Comparison of ENCODE assay signal across 8 cellular contexts in genomic region chr17:44220211-44221071, GRCh38. TPM values are rescaled to one million over a fixed set of nuclear protein-coding genes. Genes with fewer than 3 reads are reported as not detected.
DNase-seq lines count a peak whose midpoint lies in the region; ATAC-seq, FAIRE-seq and TF ChIP-seq lines count a peak whose summit lies in the region.

No MANE protein-coding gene starts in this region.

- peak; percentile 68 for DNase-seq in NCI-H146 (lab: John Stamatoyannopoulos, UW)
- DNase-seq in NCI-H146 treated with DMSO at 0.1 percent for 48 hours (lab: John Stamatoyannopoulos, UW; ENCODE audit: unreplicated experiment): no peak
- DNase-seq in LoVo (ENCODE audit: low spot score): peak; percentile 29
- DNase-seq in coronary artery (ENCODE audit: low spot score): no peak
- no peak for DNase-seq in HepG2 (ENCODE audit: low spot score)
- DNase-seq in stimulated activated CD8-positive, alpha-beta memory T cell treated with anti-CD3 and anti-CD28 coated beads, Interleukin-4, amount 100 ng/mL, for 48 hours: peak; percentile 63

- H3K9ac ChIP-seq in HepG2 (ENCODE audit: insufficient read depth, low read depth, low read length): peak overlapping the region; percentile 90

- no peaks in the 10 kb centered on the region; the same call in 1 of the 2 replicates for H4K20me1 ChIP-seq in HepG2 (ENCODE audit: insufficient read depth, low read length)

- WGBS in HepG2 (ENCODE audit: low lambda C conversion rate): under 1% methylated on average over 61 of the region's 109 CpGs

- H3K4me3 ChIP-seq in coronary artery (peak overlapping the region; percentile 89), HepG2 (replicated peaks in 1 of 3; ENCODE audit: insufficient read depth in 1 of 3, low read depth in 2 of 3, low read length in 3 of 3) (peak overlapping the region; percentile 88 to 99 (median 98))

- TF ChIP-seq CTCF in coronary artery (IDR thresholded peaks at IDR 0.05): no peak
- TF ChIP-seq CTCF in HepG2 (CRISPR knock-in tag; IDR thresholded peaks at IDR 0.05): no peak; the same call in 1 of the 2 replicates

- peak; percentile 29 to 33 for ATAC-seq in activated CD4-positive, CD25-positive, alpha-beta regulatory T cell treated with anti-CD3 and anti-CD28 coated beads, Interleukin-2, amount 50 U/mL, for 24 hours
- ATAC-seq in HepG2 (peak; percentile 12), GM21528 (IDR thresholded peaks at IDR 0.05; ENCODE audit: low FRiP score, unreplicated experiment) (no peak)

- no peak for TF ChIP-seq EP300 in HepG2 (IDR thresholded peaks at IDR 0.05; ENCODE audit: low read depth in 2 of 2, low read length in 2 of 2)
- no peak for TF ChIP-seq EP300 in HepG2 (CRISPR knock-in tag; IDR thresholded peaks at IDR 0.05; ENCODE audit: borderline replicate concordance)

- peak in 1 of 2 experiments; percentile 4; a peak in 3 of 4 replicates for TF ChIP-seq POLR2A in HepG2 (IDR thresholded peaks at IDR 0.05; ENCODE audit: insufficient read depth in 1 of 2, low read depth in 2 of 2, low read length in 2 of 2)

- no peaks in the 10 kb centered on the region for H3K9me3 ChIP-seq in HepG2 (ENCODE audit: low read length)

- H3K79me2 ChIP-seq in HepG2 (ENCODE audit: insufficient read depth, low read length): peaks cover 28% of the 10 kb centered on the region

- in situ Hi-C loops in HepG2 (cut with HindIII; ENCODE audit: extremely low pct_ligation_motif_present, low pct_unique_long_range_greater_than_20kb): loop anchor here (5.0 kb wide), 1 partner anchor 107 kb away; no protein-coding TSS in a partner anchor

- TSS peak; percentile 49 for BruUV-seq in HepG2 (replicated peaks; lab: Mats Ljungman, UMichigan)

- peaks cover 12 to 16% of the 10 kb centered on the region in 2 experiments for H3K36me3 ChIP-seq in HepG2 (replicated peaks in 1 of 2; ENCODE audit: control insufficient read depth in 1 of 2, insufficient read depth in 2 of 2, low read length in 2 of 2)

- intact Hi-C loops in HepG2 (cut with micrococcal nuclease; ENCODE audit: unreplicated experiment): no loop called here

- peak; percentile 44 for TF ChIP-seq RAD21 in HepG2 (CRISPR knock-in tag; IDR thresholded peaks at IDR 0.05)

- no peak overlapping the region for H2AFZ ChIP-seq in HepG2 (ENCODE audit: low read length)

- H3K27ac ChIP-seq in coronary artery (peak overlapping the region; percentile 98), HepG2 (ENCODE audit: extremely low read length, insufficient read depth, low read length) (peak overlapping the region; percentile 89)

- POLR2A ChIA-PET in HepG2 (lab: Yijun Ruan, JAX): interaction anchor here (0.7 to 3.9 kb wide), 19 partner anchors 14 to 283 kb away, joined by 3 to 25 read pairs (median 4); partner anchors contain the start of genes ATXN7L3, FAM171A2, G6PC3 and GPATCH8

- H3K4me1 ChIP-seq in HepG2 (ENCODE audit: insufficient read depth, low read length): peaks cover 34% of the 10 kb centered on the region

- FAIRE-seq in HepG2 (lab: Jason Lieb, UNC): no peak

- H3K4me2 ChIP-seq in HepG2 (ENCODE audit: low read depth, low read length): peak overlapping the region; percentile 95

- H3K27me3 ChIP-seq in HepG2 (ENCODE audit: control insufficient read depth in 1 of 2, insufficient read depth in 2 of 2, low read length in 2 of 2): no peaks in the 10 kb centered on the region; a peak in 1 of 5 replicates

- CTCF ChIA-PET in HepG2 (lab: Yijun Ruan, JAX; ENCODE audit: low intra/inter-chr PET ratio, low total read pairs): no interaction called here

RNA-seq across cellular contexts. Expression of gene UBTF, which starts 1.0 kb away (rescaled TPM):
- total RNA-seq in HepG2 (2016; rRNA removed; fragmentation: Illumina TruSeq; extraction: Trizol): 52.1 and 60.9 TPM in 2 replicates
- total RNA-seq in HepG2 (2016; cell fraction: cytosol; rRNA removed; fragmentation: Illumina TruSeq; extraction: Trizol; ENCODE audit: low read depth): 13.2 and 14.5 TPM in 2 replicates
- 46.2 and 61.5 TPM in 2 replicates for total RNA-seq in HepG2 (2016; cell fraction: insoluble cytoplasmic fraction; rRNA removed; fragmentation: Illumina TruSeq; extraction: Trizol)
- total RNA-seq in HepG2 (2016; cell fraction: membrane; rRNA removed; fragmentation: Illumina TruSeq; extraction: Trizol): 33.7 and 33.9 TPM in 2 replicates
- total RNA-seq in HepG2 (2016; cell fraction: nucleus; rRNA removed; fragmentation: Illumina TruSeq; extraction: Trizol): 43.5 and 47.5 TPM in 2 replicates
- 15.2 and 16.1 TPM in 2 replicates for polyA plus RNA-seq in HepG2 (2011; rRNA removed)
- polyA plus RNA-seq in HepG2 (2011; cell fraction: cytosol; rRNA removed): 9.1 and 10.0 TPM in 2 replicates
- polyA plus RNA-seq in HepG2 (2011; cell fraction: nucleus; rRNA removed): 35.4 and 41.3 TPM in 2 replicates
- polyA plus RNA-seq in HepG2 (2012): 27.8 and 33.4 TPM in 2 replicates
- 8.6 and 8.7 TPM in 2 replicates for polyA plus RNA-seq in HepG2 (2016; cell fraction: cytosol; fragmentation: Illumina TruSeq; extraction: Trizol; ENCODE audit: low read depth)
- 57.4 and 68.3 TPM in 2 replicates for polyA plus RNA-seq in HepG2 (2016; cell fraction: insoluble cytoplasmic fraction; fragmentation: Illumina TruSeq; extraction: Trizol; ENCODE audit: low read depth)
- 21.7 and 23.2 TPM in 2 replicates for polyA plus RNA-seq in HepG2 (2016; cell fraction: membrane; fragmentation: Illumina TruSeq; extraction: Trizol; ENCODE audit: low read depth)
- 93.7 and 94.2 TPM in 2 replicates for polyA plus RNA-seq in HepG2 (2016; cell fraction: nucleus; fragmentation: Illumina TruSeq; extraction: Trizol; ENCODE audit: insufficient read depth, low read depth)
- polyA minus RNA-seq in HepG2 (2011; rRNA and poly(A)+ RNA removed; ENCODE audit: low replicate concordance): 11.5 and 30.7 TPM in 2 replicates
- polyA minus RNA-seq in HepG2 (2011; cell fraction: cytosol; rRNA and poly(A)+ RNA removed): 8.2 and 9.9 TPM in 2 replicates
- 29.7 and 33.2 TPM in 2 replicates for polyA minus RNA-seq in HepG2 (2011; cell fraction: nucleus; rRNA and poly(A)+ RNA removed)

RNA-seq across cellular contexts. Expression of gene ATXN7L3, which starts 20.8 kb away (rescaled TPM):
- total RNA-seq in HepG2 (2016; rRNA removed; fragmentation: Illumina TruSeq; extraction: Trizol): 45.7 and 59.1 TPM in 2 replicates
- 12.2 and 14.1 TPM in 2 replicates for total RNA-seq in HepG2 (2016; cell fraction: cytosol; rRNA removed; fragmentation: Illumina TruSeq; extraction: Trizol; ENCODE audit: low read depth)
- total RNA-seq in HepG2 (2016; cell fraction: insoluble cytoplasmic fraction; rRNA removed; fragmentation: Illumina TruSeq; extraction: Trizol): 42.7 and 60.0 TPM in 2 replicates
- 45.9 and 46.8 TPM in 2 replicates for total RNA-seq in HepG2 (2016; cell fraction: membrane; rRNA removed; fragmentation: Illumina TruSeq; extraction: Trizol)
- total RNA-seq in HepG2 (2016; cell fraction: nucleus; rRNA removed; fragmentation: Illumina TruSeq; extraction: Trizol): 42.7 and 44.6 TPM in 2 replicates
- polyA plus RNA-seq in HepG2 (2011; rRNA removed): 44.5 and 49.3 TPM in 2 replicates
- 39.5 and 41.0 TPM in 2 replicates for polyA plus RNA-seq in HepG2 (2011; cell fraction: cytosol; rRNA removed)
- 121 and 131 TPM in 2 replicates for polyA plus RNA-seq in HepG2 (2011; cell fraction: nucleus; rRNA removed)
- polyA plus RNA-seq in HepG2 (2012): 37.8 and 38.4 TPM in 2 replicates
- 7.6 and 9.2 TPM in 2 replicates for polyA plus RNA-seq in HepG2 (2016; cell fraction: cytosol; fragmentation: Illumina TruSeq; extraction: Trizol; ENCODE audit: low read depth)
- 50.4 and 54.3 TPM in 2 replicates for polyA plus RNA-seq in HepG2 (2016; cell fraction: insoluble cytoplasmic fraction; fragmentation: Illumina TruSeq; extraction: Trizol; ENCODE audit: low read depth)
- polyA plus RNA-seq in HepG2 (2016; cell fraction: membrane; fragmentation: Illumina TruSeq; extraction: Trizol; ENCODE audit: low read depth): 32.8 and 36.7 TPM in 2 replicates
- 81.5 and 96.7 TPM in 2 replicates for polyA plus RNA-seq in HepG2 (2016; cell fraction: nucleus; fragmentation: Illumina TruSeq; extraction: Trizol; ENCODE audit: insufficient read depth, low read depth)
- 65.3 and 85.1 TPM in 2 replicates for polyA minus RNA-seq in HepG2 (2011; rRNA and poly(A)+ RNA removed; ENCODE audit: low replicate concordance)
- polyA minus RNA-seq in HepG2 (2011; cell fraction: cytosol; rRNA and poly(A)+ RNA removed): 25.4 and 26.4 TPM in 2 replicates
- 47.9 and 72.6 TPM in 2 replicates for polyA minus RNA-seq in HepG2 (2011; cell fraction: nucleus; rRNA and poly(A)+ RNA removed)

RNA-seq across cellular contexts. Expression of gene TMUB2, which starts 33.7 kb away (rescaled TPM):
- 18.7 and 26.9 TPM in 2 replicates for total RNA-seq in HepG2 (2016; rRNA removed; fragmentation: Illumina TruSeq; extraction: Trizol)
- 9.7 and 10.5 TPM in 2 replicates for total RNA-seq in HepG2 (2016; cell fraction: cytosol; rRNA removed; fragmentation: Illumina TruSeq; extraction: Trizol; ENCODE audit: low read depth)
- 17.2 and 28.2 TPM in 2 replicates for total RNA-seq in HepG2 (2016; cell fraction: insoluble cytoplasmic fraction; rRNA removed; fragmentation: Illumina TruSeq; extraction: Trizol)
- total RNA-seq in HepG2 (2016; cell fraction: membrane; rRNA removed; fragmentation: Illumina TruSeq; extraction: Trizol): 18.3 and 23.2 TPM in 2 replicates
- 23.0 and 27.8 TPM in 2 replicates for total RNA-seq in HepG2 (2016; cell fraction: nucleus; rRNA removed; fragmentation: Illumina TruSeq; extraction: Trizol)
- polyA plus RNA-seq in HepG2 (2011; rRNA removed): 50.8 and 55.5 TPM in 2 replicates
- 41.4 and 47.9 TPM in 2 replicates for polyA plus RNA-seq in HepG2 (2011; cell fraction: cytosol; rRNA removed)
- polyA plus RNA-seq in HepG2 (2011; cell fraction: nucleus; rRNA removed): 102 and 118 TPM in 2 replicates
- polyA plus RNA-seq in HepG2 (2012): 22.8 and 25.7 TPM in 2 replicates
- polyA plus RNA-seq in HepG2 (2016; cell fraction: cytosol; fragmentation: Illumina TruSeq; extraction: Trizol; ENCODE audit: low read depth): 8.4 and 10.1 TPM in 2 replicates
- polyA plus RNA-seq in HepG2 (2016; cell fraction: insoluble cytoplasmic fraction; fragmentation: Illumina TruSeq; extraction: Trizol; ENCODE audit: low read depth): 19.7 and 21.2 TPM in 2 replicates
- polyA plus RNA-seq in HepG2 (2016; cell fraction: membrane; fragmentation: Illumina TruSeq; extraction: Trizol; ENCODE audit: low read depth): 18.3 and 18.4 TPM in 2 replicates
- 62.7 and 64.3 TPM in 2 replicates for polyA plus RNA-seq in HepG2 (2016; cell fraction: nucleus; fragmentation: Illumina TruSeq; extraction: Trizol; ENCODE audit: insufficient read depth, low read depth)
- polyA minus RNA-seq in HepG2 (2011; rRNA and poly(A)+ RNA removed; ENCODE audit: low replicate concordance): 28.1 and 44.6 TPM in 2 replicates
- polyA minus RNA-seq in HepG2 (2011; cell fraction: cytosol; rRNA and poly(A)+ RNA removed): 13.8 and 15.3 TPM in 2 replicates
- 21.1 and 21.4 TPM in 2 replicates for polyA minus RNA-seq in HepG2 (2011; cell fraction: nucleus; rRNA and poly(A)+ RNA removed)

RNA-seq across cellular contexts. Expression of gene SLC4A1, which starts 47.5 kb away (rescaled TPM):
- total RNA-seq in HepG2 (2016; rRNA removed; fragmentation: Illumina TruSeq; extraction: Trizol): not detected in 2 replicates
- not detected in 2 replicates for total RNA-seq in HepG2 (2016; cell fraction: cytosol; rRNA removed; fragmentation: Illumina TruSeq; extraction: Trizol; ENCODE audit: low read depth)
- total RNA-seq in HepG2 (2016; cell fraction: insoluble cytoplasmic fraction; rRNA removed; fragmentation: Illumina TruSeq; extraction: Trizol): not detected in 2 replicates
- not detected in 2 replicates for total RNA-seq in HepG2 (2016; cell fraction: membrane; rRNA removed; fragmentation: Illumina TruSeq; extraction: Trizol)
- total RNA-seq in HepG2 (2016; cell fraction: nucleus; rRNA removed; fragmentation: Illumina TruSeq; extraction: Trizol): not detected in 2 replicates
- polyA plus RNA-seq in HepG2 (2011; rRNA removed): 0.01 TPM in 1 of 2 replicates, not detected in the other
- polyA plus RNA-seq in HepG2 (2011; cell fraction: cytosol; rRNA removed): not detected in 2 replicates
- polyA plus RNA-seq in HepG2 (2011; cell fraction: nucleus; rRNA removed): 0.03 TPM in 1 of 2 replicates, not detected in the other
- not detected in 2 replicates for polyA plus RNA-seq in HepG2 (2012)
- polyA plus RNA-seq in HepG2 (2016; cell fraction: cytosol; fragmentation: Illumina TruSeq; extraction: Trizol; ENCODE audit: low read depth): not detected in 2 replicates
- polyA plus RNA-seq in HepG2 (2016; cell fraction: insoluble cytoplasmic fraction; fragmentation: Illumina TruSeq; extraction: Trizol; ENCODE audit: low read depth): not detected in 2 replicates
- polyA plus RNA-seq in HepG2 (2016; cell fraction: membrane; fragmentation: Illumina TruSeq; extraction: Trizol; ENCODE audit: low read depth): not detected in 2 replicates
- polyA plus RNA-seq in HepG2 (2016; cell fraction: nucleus; fragmentation: Illumina TruSeq; extraction: Trizol; ENCODE audit: insufficient read depth, low read depth): not detected in 2 replicates
- polyA minus RNA-seq in HepG2 (2011; rRNA and poly(A)+ RNA removed; ENCODE audit: low replicate concordance): not detected in 2 replicates
- not detected in 2 replicates for polyA minus RNA-seq in HepG2 (2011; cell fraction: cytosol; rRNA and poly(A)+ RNA removed)
- polyA minus RNA-seq in HepG2 (2011; cell fraction: nucleus; rRNA and poly(A)+ RNA removed): not detected in 2 replicates

RNA-seq across cellular contexts. Expression of gene ASB16, which starts 49.9 kb away (rescaled TPM):
- total RNA-seq in HepG2 (2016; rRNA removed; fragmentation: Illumina TruSeq; extraction: Trizol): 0.07 TPM in 1 of 2 replicates, not detected in the other
- total RNA-seq in HepG2 (2016; cell fraction: cytosol; rRNA removed; fragmentation: Illumina TruSeq; extraction: Trizol; ENCODE audit: low read depth): not detected in 2 replicates
- not detected in 2 replicates for total RNA-seq in HepG2 (2016; cell fraction: insoluble cytoplasmic fraction; rRNA removed; fragmentation: Illumina TruSeq; extraction: Trizol)
- not detected in 2 replicates for total RNA-seq in HepG2 (2016; cell fraction: membrane; rRNA removed; fragmentation: Illumina TruSeq; extraction: Trizol)
- not detected in 2 replicates for total RNA-seq in HepG2 (2016; cell fraction: nucleus; rRNA removed; fragmentation: Illumina TruSeq; extraction: Trizol)
- 0.05 TPM in 1 of 2 replicates, not detected in the other for polyA plus RNA-seq in HepG2 (2011; rRNA removed)
- polyA plus RNA-seq in HepG2 (2011; cell fraction: cytosol; rRNA removed): 0.04 and 0.10 TPM in 2 replicates
- 0.45 and 0.47 TPM in 2 replicates for polyA plus RNA-seq in HepG2 (2011; cell fraction: nucleus; rRNA removed)
- polyA plus RNA-seq in HepG2 (2012): 0.47 and 0.64 TPM in 2 replicates
- not detected in 2 replicates for polyA plus RNA-seq in HepG2 (2016; cell fraction: cytosol; fragmentation: Illumina TruSeq; extraction: Trizol; ENCODE audit: low read depth)
- polyA plus RNA-seq in HepG2 (2016; cell fraction: insoluble cytoplasmic fraction; fragmentation: Illumina TruSeq; extraction: Trizol; ENCODE audit: low read depth): not detected in 2 replicates
- polyA plus RNA-seq in HepG2 (2016; cell fraction: membrane; fragmentation: Illumina TruSeq; extraction: Trizol; ENCODE audit: low read depth): not detected in 2 replicates
- not detected in 2 replicates for polyA plus RNA-seq in HepG2 (2016; cell fraction: nucleus; fragmentation: Illumina TruSeq; extraction: Trizol; ENCODE audit: insufficient read depth, low read depth)
- 0.09 and 0.40 TPM in 2 replicates for polyA minus RNA-seq in HepG2 (2011; rRNA and poly(A)+ RNA removed; ENCODE audit: low replicate concordance)
- polyA minus RNA-seq in HepG2 (2011; cell fraction: cytosol; rRNA and poly(A)+ RNA removed): not detected in 2 replicates
- not detected in 2 replicates for polyA minus RNA-seq in HepG2 (2011; cell fraction: nucleus; rRNA and poly(A)+ RNA removed)

Comparison
In these comparisons a context has a peak if more than half of its experiments do, and no peak if none do; other contexts are left out.
1. DNase-seq: peak in NCI-H146 (single experiment), LoVo (single experiment) and stimulated activated CD8-positive, alpha-beta memory T cell treated with anti-CD3 and anti-CD28 coated beads, Interleukin-4, amount 100 ng/mL, for 48 hours (single experiment); none in NCI-H146 treated with DMSO at 0.1 percent for 48 hours (single experiment), coronary artery (single experiment) and HepG2 (single experiment).